In genomic region chr1:114715952-114716303, GRCh38 we compare ENCODE assay signal across 1 cellular context.
TF ChIP-seq lines count a peak whose summit lies in the region.

No MANE protein-coding gene starts in this region.

TF ChIP-seq in HCT116, 20 proteins besides CTCF, POLR2A, EP300 and RAD21 (continued from another document):
- TF ChIP-seq ZBTB33 (IDR thresholded peaks at IDR 0.05; ENCODE audit: extremely low read depth, insufficient replicate concordance, low read length) (no peak), SRF (IDR thresholded peaks at IDR 0.05; ENCODE audit: low read depth) (no peak), ELF1 (IDR thresholded peaks at IDR 0.05; ENCODE audit: borderline replicate concordance, low read depth) (no peak), SP1 (IDR thresholded peaks at IDR 0.05; ENCODE audit: low read depth) (no peak), ATF3 (IDR thresholded peaks at IDR 0.05) (no peak)
